8 cellular contexts compared by ENCODE assay signal in the genomic region with DNA sequence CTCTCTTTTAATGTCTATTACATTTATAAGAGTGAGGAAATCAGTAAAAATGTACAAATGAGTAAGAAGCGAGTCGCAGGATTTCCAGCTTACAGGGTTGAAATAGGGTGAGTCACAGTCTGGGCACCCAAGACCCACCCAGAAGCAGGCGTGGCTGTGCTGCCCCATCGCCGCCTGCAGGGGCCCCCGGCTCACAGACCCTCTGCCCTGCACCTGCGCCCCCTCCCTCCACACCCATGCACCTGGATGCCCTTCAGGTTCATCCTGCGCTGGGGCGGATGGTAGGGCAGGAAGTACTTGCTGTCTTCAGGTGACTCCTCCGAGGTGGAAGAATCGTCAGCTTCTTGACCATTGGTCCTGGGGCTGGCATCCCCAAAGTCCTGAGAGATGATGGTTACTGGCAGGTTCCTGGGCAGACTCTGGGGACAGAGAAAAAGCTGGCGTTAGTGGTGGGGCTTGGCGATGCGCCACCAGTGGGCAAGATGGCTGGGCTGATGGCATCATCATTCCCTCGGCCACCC.
DNase-seq lines count a peak whose midpoint lies in the region; ATAC-seq and TF ChIP-seq lines count a peak whose summit lies in the region.

No MANE protein-coding gene starts in this region.

- H3K36me3 Mint-ChIP-seq in brain (no peaks in the 10 kb centered on the region), natural killer cell (no peaks in the 10 kb centered on the region)

- peaks cover 10% of the 10 kb centered on the region for H3K27me3 Mint-ChIP-seq in brain
- no peaks in the 10 kb centered on the region for H3K27me3 Mint-ChIP-seq in natural killer cell (ENCODE audit: low read depth in 2 of 2)

- intact Hi-C loops in natural killer cell (cut with micrococcal nuclease): no loop called here

- H3K4me3 ChIP-seq in AG10803 (ENCODE audit: low read length): no peak overlapping the region

- H3K9me3 Mint-ChIP-seq in brain: peaks cover 0 to 4% (median 0%) of the 10 kb centered on the region in 5 experiments
- no peaks in the 10 kb centered on the region for H3K9me3 Mint-ChIP-seq in natural killer cell

- ATAC-seq in natural killer cell (peak in 1 of 3 donors; percentile 18), GM18867 (IDR thresholded peaks at IDR 0.05; ENCODE audit: unreplicated experiment) (no peak)

- peaks cover 49% of the 10 kb centered on the region for H3K4me1 Mint-ChIP-seq in brain
- peaks cover 0 to 5% of the 10 kb centered on the region in 2 donors for H3K4me1 Mint-ChIP-seq in natural killer cell

- H3K27ac Mint-ChIP-seq in brain (peak overlapping the region in 3 of 5 experiments; percentile 62 to 73 (median 69)), natural killer cell (peak overlapping the region; percentile 31 to 36)

- H3K4me3 Mint-ChIP-seq in brain (no peak overlapping the region), natural killer cell (no peak overlapping the region)

- TF ChIP-seq CTCF in AG10803 (conservative IDR thresholded peaks at IDR 0.05; ENCODE audit: low read length): no peak
- no peak for TF ChIP-seq CTCF in brain (conservative IDR thresholded peaks at IDR 0.05)
- TF ChIP-seq CTCF in natural killer cell (IDR thresholded peaks at IDR 0.05): no peak

- DNase-seq in AG10803 (ENCODE audit: low read depth) (peak; percentile 41), HT1080 (ENCODE audit: low read depth) (peak; percentile 73), natural killer cell (no peak), DMS53 treated with DMSO at 0.1 percent for 48 hours (lab: John Stamatoyannopoulos, UW; ENCODE audit: unreplicated experiment) (no peak), globus pallidus (ENCODE audit: low spot score) (no peak), C1 segment of cervical spinal cord (lab: John Stamatoyannopoulos, UW) (no peak)

Comparison
In these comparisons a context has a peak if more than half of its experiments do, and no peak if none do; other contexts are left out.
1. DNase-seq: peak in AG10803 (single experiment) and HT1080 (single experiment); none in natural killer cell (single experiment), DMS53 treated with DMSO at 0.1 percent for 48 hours (single experiment), globus pallidus (single experiment) and C1 segment of cervical spinal cord (0 of 14).